7 cellular contexts compared by ENCODE assay signal in genomic region chrX:97616883-97617510, GRCh38.
DNase-seq lines count a peak whose midpoint lies in the region; ATAC-seq, FAIRE-seq and TF ChIP-seq lines count a peak whose summit lies in the region.

No MANE protein-coding gene starts in this region.

- no peak for TF ChIP-seq CTCF in PC-3 (conservative IDR thresholded peaks at IDR 0.05; ENCODE audit: low read depth, low read length)
- TF ChIP-seq CTCF in HepG2 (CRISPR knock-in tag; IDR thresholded peaks at IDR 0.05), result no peak

- peak overlapping the region; percentile 61 for H3K4me2 ChIP-seq in PC-3 (ENCODE audit: low read length)
- no peak overlapping the region for H3K4me2 ChIP-seq in HepG2 (ENCODE audit: low read depth, low read length)

- H3K27me3 ChIP-seq in PC-3 (ENCODE audit: low read length), result no peaks in the 10 kb centered on the region
- no peaks in the 10 kb centered on the region for H3K27me3 ChIP-seq in HepG2 (ENCODE audit: control insufficient read depth in 1 of 2, insufficient read depth in 2 of 2, low read length in 2 of 2)

- intact Hi-C loops in PC-3 (cut with micrococcal nuclease) (no loop called here), HepG2 (cut with micrococcal nuclease; ENCODE audit: unreplicated experiment) (no loop called here)

- DNase-seq in PC-3, result peak; percentile 82
- DNase-seq in HepG2 (ENCODE audit: low spot score), result peak; percentile 3
- no peak for DNase-seq in COLO668 (lab: John Stamatoyannopoulos, UW; ENCODE audit: unreplicated experiment)
- no peak for DNase-seq in NCI-H510A treated with DMSO at 0.1 percent for 48 hours (lab: John Stamatoyannopoulos, UW)
- no peak for DNase-seq in medulla oblongata (ENCODE audit: extremely low spot score)

- TF ChIP-seq EP300 in HepG2 (IDR thresholded peaks at IDR 0.05; ENCODE audit: low read depth in 2 of 2, low read length in 2 of 2), result no peak
- no peak for TF ChIP-seq EP300 in HepG2 (CRISPR knock-in tag; IDR thresholded peaks at IDR 0.05; ENCODE audit: borderline replicate concordance)

- no peaks in the 10 kb centered on the region for H3K9me2 ChIP-seq in PC-3 (replicated peaks; ENCODE audit: low read length)

- 47% methylated on average over 6 of the region's 6 CpGs for WGBS in HepG2 (ENCODE audit: low lambda C conversion rate)

- H3K4me1 ChIP-seq in PC-3 (ENCODE audit: insufficient read depth, low read length) (peaks cover 11% of the 10 kb centered on the region), HepG2 (ENCODE audit: insufficient read depth, low read length) (no peaks in the 10 kb centered on the region)

- TF ChIP-seq RAD21 in HepG2 (CRISPR knock-in tag; IDR thresholded peaks at IDR 0.05), result no peak

- no peaks in the 10 kb centered on the region for H4K20me1 ChIP-seq in PC-3 (ENCODE audit: low read length)
- no peaks in the 10 kb centered on the region for H4K20me1 ChIP-seq in HepG2 (ENCODE audit: insufficient read depth, low read length)

- POLR2A ChIA-PET in PC-3 (lab: Charles Lee; ENCODE audit: unreplicated experiment) (interaction anchor here (0.6 kb wide), 1 partner anchor 29 kb away, joined by 3 read pairs; no protein-coding TSS in a partner anchor), HepG2 (lab: Yijun Ruan, JAX) (no interaction called here)

- no TSS peak for BruUV-seq in PC-3 (replicated peaks; lab: Mats Ljungman, UMichigan)
- BruUV-seq in HepG2 (replicated peaks; lab: Mats Ljungman, UMichigan), result no TSS peak

- H3K27ac ChIP-seq in PC-3 (ENCODE audit: low read length) (no peak overlapping the region; the same call in 1 of the 2 replicates), HepG2 (ENCODE audit: extremely low read length, insufficient read depth, low read length) (no peak overlapping the region)

- TF ChIP-seq POLR2A in HepG2 (IDR thresholded peaks at IDR 0.05; ENCODE audit: insufficient read depth in 1 of 2, low read depth in 2 of 2, low read length in 2 of 2), result no peak

- ATAC-seq in GM18870 (IDR thresholded peaks at IDR 0.05; ENCODE audit: unreplicated experiment), result peak; percentile 99
- peak; percentile 96 for ATAC-seq in HG02763 (IDR thresholded peaks at IDR 0.05; ENCODE audit: unreplicated experiment)
- peak; percentile 99 for ATAC-seq in PC-3
- no peak; the same call in 2 of the 3 replicates for ATAC-seq in HepG2

- no peaks in the 10 kb centered on the region for H3F3A ChIP-seq in PC-3 (ENCODE audit: low read length, unreplicated experiment)

- H3K79me2 ChIP-seq in PC-3 (ENCODE audit: low read length), result no peaks in the 10 kb centered on the region
- no peaks in the 10 kb centered on the region for H3K79me2 ChIP-seq in HepG2 (ENCODE audit: insufficient read depth, low read length)

- H3K9ac ChIP-seq in PC-3 (ENCODE audit: low read length) (no peak overlapping the region), HepG2 (ENCODE audit: insufficient read depth, low read depth, low read length) (no peak overlapping the region)

- peak overlapping the region; percentile 19; the same call in 1 of the 2 replicates for H3K4me3 ChIP-seq in PC-3 (ENCODE audit: low read length)
- no peak overlapping the region for H3K4me3 ChIP-seq in HepG2 (replicated peaks in 1 of 3; ENCODE audit: insufficient read depth in 1 of 3, low read depth in 2 of 3, low read length in 3 of 3)

- CTCF ChIA-PET in PC-3 (lab: Charles Lee) (no interaction called here), HepG2 (lab: Yijun Ruan, JAX; ENCODE audit: low intra/inter-chr PET ratio, low total read pairs) (no interaction called here)

- H3K9me3 ChIP-seq in PC-3 (ENCODE audit: low read length), result no peaks in the 10 kb centered on the region
- H3K9me3 ChIP-seq in HepG2 (ENCODE audit: low read length), result no peaks in the 10 kb centered on the region

- in situ Hi-C loops in HepG2 (cut with HindIII; ENCODE audit: extremely low pct_ligation_motif_present, low pct_unique_long_range_greater_than_20kb), result no loop called here

- no peak for FAIRE-seq in HepG2 (lab: Jason Lieb, UNC)

- no peaks in the 10 kb centered on the region for H3K36me3 ChIP-seq in PC-3 (ENCODE audit: low read depth, low read length)
- no peaks in the 10 kb centered on the region for H3K36me3 ChIP-seq in HepG2 (replicated peaks in 1 of 2; ENCODE audit: control insufficient read depth in 1 of 2, insufficient read depth in 2 of 2, low read length in 2 of 2)

- H2AFZ ChIP-seq in PC-3 (ENCODE audit: low read length) (peak overlapping the region; percentile 37), HepG2 (ENCODE audit: low read length) (no peak overlapping the region)

TF ChIP-seq in HepG2, 621 proteins besides CTCF, POLR2A, EP300 and RAD21:
- 0 out of 2 replicates have a peak, but pooled peaks have one; percentile 28 for TF ChIP-seq FOSL2 (CRISPR knock-in tag; IDR thresholded peaks at IDR 0.05)
- no peak for TF ChIP-seq ZNF589 (CRISPR knock-in tag; conservative IDR thresholded peaks at IDR 0.05)

Comparison
In these comparisons a context has a peak if more than half of its experiments do, and no peak if none do; other contexts are left out.
1. DNase-seq: peak in PC-3 (single experiment) and HepG2 (single experiment); none in COLO668 (single experiment), NCI-H510A treated with DMSO at 0.1 percent for 48 hours (single experiment) and medulla oblongata (single experiment).